Comparison of ENCODE assay signal across 20 cellular contexts in genomic region chr12:132788375-132789098, GRCh38. TPM values are rescaled to one million over a fixed set of nuclear protein-coding genes. Genes with fewer than 3 reads are reported as not detected.
DNase-seq lines count a peak whose midpoint lies in the region; ATAC-seq and TF ChIP-seq lines count a peak whose summit lies in the region.
"Had no signal": no experiment of that assay in that cellular context is flagged by ENCODE, and none has a peak within 500 bp of the region (broad histone marks: within the 10 kb centered on the region; RNA-seq: fewer than 3 reads in every experiment).

No MANE protein-coding gene starts in this region.

- ATAC-seq in activated CD8-positive, alpha-beta T cell treated with anti-CD3 and anti-CD28 coated beads for 36 hours, result peak; percentile 58
- ATAC-seq in activated CD8-positive, alpha-beta T cell treated with anti-CD3 and anti-CD28 coated beads, Interleukin-2, amount 10 ng/mL, durations not matched to agents 7 days and 5 days, result no peak
- ATAC-seq in central memory CD8-positive, alpha-beta T cell (replicated peaks; ENCODE audit: extremely low read depth, poor library complexity, severe bottlenecking), result no peak
- ATAC-seq: activated CD4-positive, CD25-positive, alpha-beta regulatory T cell treated with anti-CD3 and anti-CD28 coated beads, Interleukin-2, amount 50 U/mL, for 24 hours; activated naive CD8-positive, alpha-beta T cell treated with anti-CD3 and anti-CD28 coated beads, Interleukin-2, amount 50 U/mL, for 24 hours; Right ventricle myocardium inferior had no signal

- no peak overlapping the region for H3K9ac ChIP-seq in H9 (ENCODE audit: extremely low read depth, insufficient read length, low read length)
- H3K9ac ChIP-seq in neuronal stem cell (ENCODE audit: low read depth, low read length, poor library complexity), result peak overlapping the region; percentile 70

- H4K5ac ChIP-seq in H9 (ENCODE audit: insufficient read length, low read depth, low read length), result no peak overlapping the region

- H3K27me3 ChIP-seq in H9 (ENCODE audit: insufficient read depth, low read length) (no peaks in the 10 kb centered on the region), neuronal stem cell (ENCODE audit: control insufficient read depth in 3 of 3, insufficient read depth in 3 of 3, low read depth in 1 of 3, low read length in 3 of 3) (no peaks in the 10 kb centered on the region), uterus (no peaks in the 10 kb centered on the region), brain microvascular endothelial cell (replicated peaks) (no peaks in the 10 kb centered on the region), stomach (no peaks in the 10 kb centered on the region)
- H3K27me3 ChIP-seq: heart right ventricle had no signal

- H2BK20ac ChIP-seq in H9 (ENCODE audit: low read depth, low read length, poor library complexity, severe bottlenecking), result no peak overlapping the region

- H3K23me2 ChIP-seq in H9 (ENCODE audit: insufficient read length, low read depth, low read length, poor library complexity, severe bottlenecking), result no peaks in the 10 kb centered on the region

- in situ Hi-C loops in brain microvascular endothelial cell (cut with HindIII; ENCODE audit: low pct_ligation_motif_present, low sequenced_read_pairs), result no loop called here

- H3K4me2 ChIP-seq in H9 (ENCODE audit: insufficient read depth, insufficient read length, low read length) (no peak overlapping the region), neuronal stem cell (ENCODE audit: insufficient read depth, low read length, poor library complexity, severe bottlenecking) (no peak overlapping the region)

- H2AFZ ChIP-seq in H9 (ENCODE audit: low read length), result no peak overlapping the region
- no peak overlapping the region for H2AFZ ChIP-seq in neuronal stem cell (ENCODE audit: low read length)

- no peaks in the 10 kb centered on the region for H3K9me3 Mint-ChIP-seq in activated CD8-positive, alpha-beta T cell treated with anti-CD3 and anti-CD28 coated beads for 36 hours
- H3K9me3 Mint-ChIP-seq in activated CD8-positive, alpha-beta T cell treated with anti-CD3 and anti-CD28 coated beads, Interleukin-2, amount 10 ng/mL, durations not matched to agents 7 days and 5 days (ENCODE audit: insufficient read depth), result no peaks in the 10 kb centered on the region
- peaks cover 0 to 2% of the 10 kb centered on the region in 2 experiments; a peak in 1 of 5 replicates for H3K9me3 Mint-ChIP-seq in H9
- H3K9me3 Mint-ChIP-seq in central memory CD8-positive, alpha-beta T cell, result no peaks in the 10 kb centered on the region
- H3K9me3 Mint-ChIP-seq: activated naive CD8-positive, alpha-beta T cell treated with anti-CD3 and anti-CD28 coated beads, Interleukin-2, amount 50 U/mL, for 24 hours; CD8-positive, alpha-beta memory T cell had no signal

- H2BK120ac ChIP-seq in H9 (ENCODE audit: low read depth, low read length, poor library complexity, severe bottlenecking) (no peak overlapping the region), neuronal stem cell (ENCODE audit: low read depth, low read length) (no peak overlapping the region)

- H3K14ac ChIP-seq in H9 (ENCODE audit: insufficient read depth, low read length) (no peak overlapping the region), neuronal stem cell (ENCODE audit: low read length) (no peak overlapping the region)

- peaks cover 2% of the 10 kb centered on the region for H4K20me1 ChIP-seq in H9 (ENCODE audit: control insufficient read depth, insufficient read depth, insufficient read length)

- WGBS in H9 (ENCODE audit: extremely low coverage, insufficient read length, low lambda C conversion rate), result no CpG with 5 or more reads among the region's 29 CpGs
- WGBS in neuronal stem cell (ENCODE audit: extremely low coverage in 2 of 2, insufficient read length in 2 of 2, insufficient replicate concordance in 1 of 2), 2 donors, result no CpG with 5 or more reads among the region's 29 CpGs
- WGBS in stomach, 5 donors, result 94 to 97% (median 95%) methylated on average over 20 to 29 of the region's 29 CpGs

- CTCF ChIA-PET in activated CD8-positive, alpha-beta T cell treated with anti-CD3 and anti-CD28 coated beads for 36 hours (lab: Charles Lee), result no interaction called here
- CTCF ChIA-PET in activated CD8-positive, alpha-beta T cell treated with anti-CD3 and anti-CD28 coated beads, Interleukin-2, amount 10 ng/mL, durations not matched to agents 7 days and 5 days (lab: Charles Lee), result no interaction called here

- no peak overlapping the region for H3K56ac ChIP-seq in H9 (ENCODE audit: insufficient read length, low read depth, low read length)

- H3K27me3 Mint-ChIP-seq in activated CD8-positive, alpha-beta T cell treated with anti-CD3 and anti-CD28 coated beads for 36 hours, result no peaks in the 10 kb centered on the region
- no peaks in the 10 kb centered on the region for H3K27me3 Mint-ChIP-seq in activated CD8-positive, alpha-beta T cell treated with anti-CD3 and anti-CD28 coated beads, Interleukin-2, amount 10 ng/mL, durations not matched to agents 7 days and 5 days (ENCODE audit: low read depth)
- no peaks in the 10 kb centered on the region; the same call in 1 of the 2 replicates for H3K27me3 Mint-ChIP-seq in H9 (ENCODE audit: low read depth)
- H3K27me3 Mint-ChIP-seq in central memory CD8-positive, alpha-beta T cell, result no peaks in the 10 kb centered on the region
- H3K27me3 Mint-ChIP-seq: activated naive CD8-positive, alpha-beta T cell treated with anti-CD3 and anti-CD28 coated beads, Interleukin-2, amount 50 U/mL, for 24 hours had no signal

- H2AK5ac ChIP-seq in H9 (ENCODE audit: insufficient read length, low read length) (no peak overlapping the region), neuronal stem cell (ENCODE audit: low read depth, low read length) (no peak overlapping the region)

- H3K18ac ChIP-seq in H9 (ENCODE audit: insufficient read length, low read depth, low read length), result no peak overlapping the region
- no peak overlapping the region for H3K18ac ChIP-seq in neuronal stem cell (ENCODE audit: low read length)

- no peak for DNase-seq in activated CD8-positive, alpha-beta T cell treated with anti-CD3 and anti-CD28 coated beads for 36 hours
- DNase-seq in activated CD8-positive, alpha-beta T cell treated with anti-CD3 and anti-CD28 coated beads, Interleukin-2, amount 10 ng/mL, durations not matched to agents 7 days and 5 days, result no peak
- DNase-seq in H9 (no peak), neuronal stem cell (ENCODE audit: low spot score) (no peak), uterus (no peak), brain microvascular endothelial cell (no peak), stomach (no peak)
- DNase-seq in central memory CD8-positive, alpha-beta T cell (ENCODE audit: low spot score in 2 of 2), result no peak
- DNase-seq: activated naive CD8-positive, alpha-beta T cell treated with anti-CD3 and anti-CD28 coated beads, Interleukin-2, amount 50 U/mL, for 24 hours; CD8-positive, alpha-beta memory T cell; heart right ventricle; islet precursor cell; mesendoderm; MM.1S; NCI-H1930; NCI-H446 treated with DMSO at 0.1 percent for 48 hours; stimulated activated naive CD4-positive, alpha-beta T cell treated with Interleukin-2 at 50 U/mL for 16 hours; T-helper 1 cell had no signal

- peak overlapping the region; percentile 25 for H3K27ac Mint-ChIP-seq in activated CD8-positive, alpha-beta T cell treated with anti-CD3 and anti-CD28 coated beads for 36 hours
- no peak overlapping the region for H3K27ac Mint-ChIP-seq in activated CD8-positive, alpha-beta T cell treated with anti-CD3 and anti-CD28 coated beads, Interleukin-2, amount 10 ng/mL, durations not matched to agents 7 days and 5 days
- H3K27ac Mint-ChIP-seq in H9, result peak overlapping the region; percentile 60 to 93 (median 90); a peak in 5 of 7 replicates
- H3K27ac Mint-ChIP-seq in central memory CD8-positive, alpha-beta T cell (ENCODE audit: low read depth), result peak overlapping the region; percentile 81
- H3K27ac Mint-ChIP-seq: activated naive CD8-positive, alpha-beta T cell treated with anti-CD3 and anti-CD28 coated beads, Interleukin-2, amount 50 U/mL, for 24 hours had no signal

- H2BK12ac ChIP-seq in H9 (ENCODE audit: insufficient read length, low read depth, low read length) (no peak overlapping the region), neuronal stem cell (ENCODE audit: low read length) (peak overlapping the region; percentile 22)

- H3K4ac ChIP-seq in H9 (ENCODE audit: low read depth, low read length), result no peak overlapping the region
- H3K4ac ChIP-seq in neuronal stem cell (ENCODE audit: low read length), result no peak overlapping the region

- peaks cover 50% of the 10 kb centered on the region for H3K36me3 Mint-ChIP-seq in activated CD8-positive, alpha-beta T cell treated with anti-CD3 and anti-CD28 coated beads for 36 hours (ENCODE audit: low read depth)
- peaks cover 65% of the 10 kb centered on the region for H3K36me3 Mint-ChIP-seq in activated CD8-positive, alpha-beta T cell treated with anti-CD3 and anti-CD28 coated beads, Interleukin-2, amount 10 ng/mL, durations not matched to agents 7 days and 5 days (ENCODE audit: low read depth)
- peaks cover 47 to 75% (median 61%) of the 10 kb centered on the region in 3 experiments for H3K36me3 Mint-ChIP-seq in H9 (ENCODE audit: insufficient read depth in 1 of 3, low read depth in 3 of 3)
- peaks cover 28% of the 10 kb centered on the region for H3K36me3 Mint-ChIP-seq in central memory CD8-positive, alpha-beta T cell (ENCODE audit: insufficient read depth)

- no peak overlapping the region for H2BK15ac ChIP-seq in H9 (ENCODE audit: low read depth, low read length)
- H2BK15ac ChIP-seq in neuronal stem cell (ENCODE audit: low read length), result no peak overlapping the region

- TF ChIP-seq CTCF in activated CD8-positive, alpha-beta T cell treated with anti-CD3 and anti-CD28 coated beads for 36 hours (IDR thresholded peaks at IDR 0.05), result no peak
- TF ChIP-seq CTCF in H9 (conservative IDR thresholded peaks at IDR 0.05), result no peak
- TF ChIP-seq CTCF in uterus (IDR thresholded peaks at IDR 0.05), result no peak
- TF ChIP-seq CTCF in brain microvascular endothelial cell (IDR thresholded peaks at IDR 0.05; ENCODE audit: low read depth, low read length, missing control alignments), result no peak
- TF ChIP-seq CTCF in stomach (IDR thresholded peaks at IDR 0.05), result no peak

- no peak overlapping the region for H3K4me3 Mint-ChIP-seq in activated CD8-positive, alpha-beta T cell treated with anti-CD3 and anti-CD28 coated beads for 36 hours
- no peak overlapping the region for H3K4me3 Mint-ChIP-seq in activated CD8-positive, alpha-beta T cell treated with anti-CD3 and anti-CD28 coated beads, Interleukin-2, amount 10 ng/mL, durations not matched to agents 7 days and 5 days
- H3K4me3 Mint-ChIP-seq in H9, result no peak overlapping the region
- no peak overlapping the region for H3K4me3 Mint-ChIP-seq in central memory CD8-positive, alpha-beta T cell
- H3K4me3 Mint-ChIP-seq: activated naive CD8-positive, alpha-beta T cell treated with anti-CD3 and anti-CD28 coated beads, Interleukin-2, amount 50 U/mL, for 24 hours; CD8-positive, alpha-beta memory T cell had no signal

- H3K9me3 ChIP-seq in H9 (ENCODE audit: control insufficient read depth, low read depth, low read length) (no peaks in the 10 kb centered on the region), neuronal stem cell (replicated peaks in 1 of 2; ENCODE audit: control insufficient read depth in 2 of 2, insufficient read depth in 1 of 2, low read depth in 1 of 2, low read length in 2 of 2) (peaks cover 3 to 6% of the 10 kb centered on the region in 2 donors), uterus (no peaks in the 10 kb centered on the region), stomach (no peaks in the 10 kb centered on the region)
- H3K9me3 ChIP-seq: heart right ventricle had no signal

- no peak overlapping the region for H3K27ac ChIP-seq in H9 (ENCODE audit: insufficient read length, low read depth, low read length)
- H3K27ac ChIP-seq in neuronal stem cell (replicated peaks; ENCODE audit: low read length), result no peak overlapping the region
- H3K27ac ChIP-seq in uterus, result no peak overlapping the region
- no peak overlapping the region for H3K27ac ChIP-seq in brain microvascular endothelial cell
- H3K27ac ChIP-seq in stomach, result no peak overlapping the region
- H3K27ac ChIP-seq: heart right ventricle had no signal

- no peaks in the 10 kb centered on the region for H3K79me2 ChIP-seq in H9 (ENCODE audit: insufficient read depth, low read length)

- H3T11ph ChIP-seq in H9 (ENCODE audit: low read length), result no peak overlapping the region

- H4K8ac ChIP-seq in H9 (replicated peaks; ENCODE audit: insufficient read length, low read depth, low read length), result no peak overlapping the region
- H4K8ac ChIP-seq in neuronal stem cell (ENCODE audit: low read depth, low read length), result no peak overlapping the region

- H3K79me1 ChIP-seq in H9 (ENCODE audit: insufficient read depth, low read depth, low read length, poor library complexity, severe bottlenecking) (no peaks in the 10 kb centered on the region), neuronal stem cell (ENCODE audit: low read depth, low read length) (peaks cover 8% of the 10 kb centered on the region)

- no peak overlapping the region for H3K4me3 ChIP-seq in neuronal stem cell (ENCODE audit: low read length in 2 of 2)
- no peak overlapping the region for H3K4me3 ChIP-seq in uterus
- H3K4me3 ChIP-seq in brain microvascular endothelial cell (ENCODE audit: low read depth, low read length), result no peak overlapping the region
- no peak overlapping the region for H3K4me3 ChIP-seq in stomach
- H3K4me3 ChIP-seq: heart right ventricle had no signal

- H4K91ac ChIP-seq in H9 (ENCODE audit: insufficient read length, low read depth, low read length) (no peak overlapping the region), neuronal stem cell (ENCODE audit: low read depth, low read length, poor library complexity) (no peak overlapping the region)

- H3K23ac ChIP-seq in H9 (ENCODE audit: insufficient read length, low read depth, low read length) (no peak overlapping the region), neuronal stem cell (ENCODE audit: low read depth, low read length, poor library complexity) (peak overlapping the region; percentile 91)

- H3K4me1 Mint-ChIP-seq in activated CD8-positive, alpha-beta T cell treated with anti-CD3 and anti-CD28 coated beads for 36 hours (ENCODE audit: low read depth), result no peaks in the 10 kb centered on the region
- peaks cover 3% of the 10 kb centered on the region for H3K4me1 Mint-ChIP-seq in activated CD8-positive, alpha-beta T cell treated with anti-CD3 and anti-CD28 coated beads, Interleukin-2, amount 10 ng/mL, durations not matched to agents 7 days and 5 days (ENCODE audit: low read depth)
- H3K4me1 Mint-ChIP-seq in H9, result no peaks in the 10 kb centered on the region
- H3K4me1 Mint-ChIP-seq in central memory CD8-positive, alpha-beta T cell, result peaks cover 8% of the 10 kb centered on the region
- H3K4me1 Mint-ChIP-seq: activated naive CD8-positive, alpha-beta T cell treated with anti-CD3 and anti-CD28 coated beads, Interleukin-2, amount 50 U/mL, for 24 hours had no signal

- POLR2A ChIA-PET in activated CD8-positive, alpha-beta T cell treated with anti-CD3 and anti-CD28 coated beads for 36 hours (lab: Charles Lee), result interaction anchor here (0.9 to 1.3 kb wide), 2 partner anchors 10 to 16 kb away, joined by 3 read pairs; no protein-coding TSS in a partner anchor
- POLR2A ChIA-PET in activated CD8-positive, alpha-beta T cell treated with anti-CD3 and anti-CD28 coated beads, Interleukin-2, amount 10 ng/mL, durations not matched to agents 7 days and 5 days (lab: Charles Lee), result interaction anchor here (0.5 kb wide), 1 partner anchor 63 kb away, joined by 3 read pairs; no protein-coding TSS in a partner anchor

- TF ChIP-seq POLR2A in uterus (IDR thresholded peaks at IDR 0.05), result no peak
- no peak for TF ChIP-seq POLR2A in stomach (IDR thresholded peaks at IDR 0.05)

- no peak for TF ChIP-seq EP300 in stomach (IDR thresholded peaks at IDR 0.05)

- H2BK5ac ChIP-seq in H9 (ENCODE audit: insufficient read length, low read length) (no peak overlapping the region), neuronal stem cell (ENCODE audit: low read length) (peak overlapping the region; percentile 24)

- intact Hi-C loops in activated CD8-positive, alpha-beta T cell treated with anti-CD3 and anti-CD28 coated beads for 36 hours (cut with micrococcal nuclease), result no loop called here
- intact Hi-C loops in uterus (cut with DNase I; ENCODE audit: low total_unique reads) (no loop called here), stomach (cut with DNase I; ENCODE audit: low total_unique reads) (no loop called here)

- H3K36me3 ChIP-seq in neuronal stem cell (replicated peaks in 1 of 2; ENCODE audit: control insufficient read depth in 2 of 2, insufficient read depth in 2 of 2, low read length in 2 of 2) (peaks cover 37 to 71% of the 10 kb centered on the region in 2 donors), uterus (no peaks in the 10 kb centered on the region), brain microvascular endothelial cell (replicated peaks) (peaks cover 62% of the 10 kb centered on the region), stomach (peaks cover 54 to 96% (median 92%) of the 10 kb centered on the region in 4 donors)

- no peaks in the 10 kb centered on the region for H3K4me1 ChIP-seq in H9 (ENCODE audit: insufficient read depth, low read length)
- no peaks in the 10 kb centered on the region for H3K4me1 ChIP-seq in neuronal stem cell (ENCODE audit: control insufficient read depth in 2 of 2, insufficient read depth in 1 of 2, low read depth in 1 of 2, low read length in 2 of 2)
- H3K4me1 ChIP-seq in uterus, result no peaks in the 10 kb centered on the region
- H3K4me1 ChIP-seq in stomach, result no peaks in the 10 kb centered on the region
- H3K4me1 ChIP-seq: heart right ventricle had no signal

RNA-seq across cellular contexts. Expression of gene ANKLE2, which starts 26.9 kb away (rescaled TPM):
- 100 to 1,000 TPM; 103 to 108 TPM for total RNA-seq in activated CD8-positive, alpha-beta T cell treated with anti-CD3 and anti-CD28 coated beads for 36 hours
- 100 to 1,000 TPM in 1 of 2 experiments, 10 to 100 TPM in 1; 95.7 to 101 TPM for total RNA-seq in activated CD8-positive, alpha-beta T cell treated with anti-CD3 and anti-CD28 coated beads, Interleukin-2, amount 10 ng/mL, durations not matched to agents 7 days and 5 days
- total RNA-seq in H9 (2021) (73.9 and 80.3 TPM in 2 replicates), uterus (10 to 100 TPM; 21.2 to 87.4 (median 69.6) TPM), stomach (10 to 100 TPM; 26.3 to 75.9 (median 73.4) TPM)
- polyA plus RNA-seq in neuronal stem cell (2013, experiment 1 of 2), result 34.7 TPM
- 30.8 TPM for polyA plus RNA-seq in neuronal stem cell (2013, experiment 2 of 2)
- 10 to 100 TPM in 2 of 3 donors, 1 to 10 TPM in 1; 8.1 to 26.8 (median 10.7) TPM for polyA plus RNA-seq in stomach

RNA-seq across cellular contexts. Expression of gene GOLGA3, which starts 40.1 kb away (rescaled TPM):
- 10 to 100 TPM; 52.2 to 55.6 TPM for total RNA-seq in activated CD8-positive, alpha-beta T cell treated with anti-CD3 and anti-CD28 coated beads for 36 hours
- total RNA-seq in activated CD8-positive, alpha-beta T cell treated with anti-CD3 and anti-CD28 coated beads, Interleukin-2, amount 10 ng/mL, durations not matched to agents 7 days and 5 days, result 10 to 100 TPM; 63.7 to 69.3 TPM
- 34.9 and 40.1 TPM in 2 replicates for total RNA-seq in H9 (2021)
- 6.8 TPM for polyA plus RNA-seq in neuronal stem cell (2013, experiment 1 of 2)
- 7.2 TPM for polyA plus RNA-seq in neuronal stem cell (2013, experiment 2 of 2)
- 100 to 1,000 TPM in 2 of 4 donors, 10 to 100 TPM in 2; 46.2 to 138 (median 90.1) TPM for total RNA-seq in uterus
- 100 to 1,000 TPM in 2 of 5 donors, 10 to 100 TPM in 3; 53.7 to 204 (median 75.5) TPM for total RNA-seq in stomach
- 10 to 100 TPM in 2 of 3 donors, 1 to 10 TPM in 1; 8.8 to 29.2 (median 17.9) TPM for polyA plus RNA-seq in stomach
